In the genomic region with DNA sequence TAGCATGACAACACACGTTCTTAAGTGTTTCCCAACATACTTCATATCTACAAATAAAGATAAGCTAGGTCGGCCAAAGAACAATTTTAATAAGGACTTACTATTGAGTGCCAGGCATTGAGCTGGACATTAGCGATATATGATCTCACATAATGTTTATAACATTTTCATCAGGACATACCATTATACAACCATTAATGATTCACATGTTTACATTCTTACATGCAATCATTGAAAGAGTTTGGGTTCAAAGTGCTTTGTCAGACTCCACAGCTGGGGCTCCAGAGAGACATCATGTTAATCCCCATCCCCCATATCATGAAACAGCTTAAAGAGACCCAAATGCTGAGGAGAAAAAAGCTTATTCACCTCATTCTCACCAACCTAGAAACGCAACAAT, we compare ENCODE assay signal across 21 cellular contexts.
"Had no signal": no experiment of that assay in that cellular context is flagged by ENCODE, and none has a peak within 500 bp of the region (broad histone marks: within the 10 kb centered on the region; RNA-seq: fewer than 3 reads in every experiment).

No MANE protein-coding gene starts in this region.

- H3K4me3 ChIP-seq: esophagus muscularis mucosa, gastroesophageal sphincter, lung, mucosa of descending colon, psoas muscle had no signal

- H3K4me1 ChIP-seq: esophagus muscularis mucosa, psoas muscle had no signal

- H3K36me3 ChIP-seq: esophagus muscularis mucosa, gastroesophageal sphincter, neutrophil had no signal

- H3K27ac ChIP-seq: epithelial cell of prostate, esophagus muscularis mucosa, gastroesophageal sphincter, neutrophil, psoas muscle had no signal

- FAIRE-seq: kidney had no signal

- H3K9me3 ChIP-seq: esophagus muscularis mucosa, gastroesophageal sphincter, mucosa of descending colon, neutrophil, psoas muscle had no signal

- DNase-seq: cortex of kidney; effector memory CD8-positive, alpha-beta T cell; glutamatergic neuron; immature natural killer cell; kidney; left cardiac atrium; left ventricle myocardium superior; mucosa of descending colon; naive thymus-derived CD8-positive, alpha-beta T cell; psoas muscle; retina; stimulated activated CD4-positive, alpha-beta T cell treated with anti-CD3 and anti-CD28 coated beads, Interleukin-12 subunit alpha, Interleukin-12 subunit beta, amount 100 ng/mL, for 4 hours; stimulated activated CD4-positive, alpha-beta T cell treated with anti-CD3 and anti-CD28 coated beads, Interleukin-2, amount 100 ng/mL, for 48 hours; stimulated activated naive CD4-positive, alpha-beta T cell treated with Interleukin-2 at 50 U/mL for 16 hours; trophoblast cell had no signal

- ATAC-seq: effector memory CD8-positive, alpha-beta T cell; gastroesophageal sphincter; left cardiac atrium; left ventricle myocardium superior; mucosa of descending colon; naive thymus-derived CD8-positive, alpha-beta T cell; psoas muscle; sciatic nerve had no signal

- H3K27me3 ChIP-seq: esophagus muscularis mucosa, gastroesophageal sphincter, neutrophil had no signal
